Comparison of ENCODE assay signal across 22 cellular contexts in genomic region chr2:55235724-55236538, GRCh38. TPM values are rescaled to one million over a fixed set of nuclear protein-coding genes. Genes with fewer than 3 reads are reported as not detected.
DNase-seq lines count a peak whose midpoint lies in the region; ATAC-seq and TF ChIP-seq lines count a peak whose summit lies in the region.
"Had no signal": no experiment of that assay in that cellular context is flagged by ENCODE, and none has a peak within 500 bp of the region (broad histone marks: within the 10 kb centered on the region; RNA-seq: fewer than 3 reads in every experiment).

No MANE protein-coding gene starts in this region.

- no peaks in the 10 kb centered on the region for H3K9me2 ChIP-seq in HCT116 (ENCODE audit: insufficient read depth)

- H4K20me1 ChIP-seq in HCT116 (ENCODE audit: insufficient read depth), result peaks cover 10% of the 10 kb centered on the region; the same call in 1 of the 2 replicates
- peaks cover 39% of the 10 kb centered on the region for H4K20me1 ChIP-seq in neural progenitor cell (ENCODE audit: low read depth)

- H3K4me3 Mint-ChIP-seq in activated naive CD4-positive, alpha-beta T cell treated with anti-CD3 and anti-CD28 coated beads for 36 hours, result no peak overlapping the region
- H3K4me3 Mint-ChIP-seq in activated naive CD8-positive, alpha-beta T cell treated with anti-CD3 and anti-CD28 coated beads for 36 hours, result peak overlapping the region; percentile 99
- no peak overlapping the region for H3K4me3 Mint-ChIP-seq in neural progenitor cell
- H3K4me3 Mint-ChIP-seq: T-helper 1 cell treated with Interleukin-12 subunit alpha and Interleukin-12 subunit beta and Interleukin-4 antibody, amounts not matched to agents 30 μg/mL and 1 μg/mL, for 36 hours had no signal

- BruUV-seq in HCT116 (replicated peaks; lab: Mats Ljungman, UMichigan), result no TSS peak

- H2BK12ac ChIP-seq in trophoblast cell (ENCODE audit: low read length), result no peak overlapping the region

- H3K4me1 ChIP-seq in HCT116 (ENCODE audit: control insufficient read depth in 1 of 2, insufficient read depth in 2 of 2, low read length in 2 of 2), result peaks cover 3 to 11% of the 10 kb centered on the region in 2 experiments; a peak in 3 of 4 replicates
- H3K4me1 ChIP-seq in neural progenitor cell, result peaks cover 12% of the 10 kb centered on the region
- peaks cover 0 to 7% of the 10 kb centered on the region in 2 experiments for H3K4me1 ChIP-seq in trophoblast cell (ENCODE audit: control insufficient read depth in 1 of 2, insufficient read depth in 2 of 2, low read length in 2 of 2)
- H3K4me1 ChIP-seq: BE2C had no signal

- H3K27ac Mint-ChIP-seq in activated naive CD4-positive, alpha-beta T cell treated with anti-CD3 and anti-CD28 coated beads for 36 hours, result peak overlapping the region; percentile 36
- H3K27ac Mint-ChIP-seq in activated naive CD8-positive, alpha-beta T cell treated with anti-CD3 and anti-CD28 coated beads for 36 hours, result peak overlapping the region; percentile 72
- H3K27ac Mint-ChIP-seq in neural progenitor cell, result no peak overlapping the region
- H3K27ac Mint-ChIP-seq: activated naive CD8-positive, alpha-beta T cell treated with anti-CD3 and anti-CD28 coated beads, Interleukin-2, amount 10 ng/mL, durations not matched to agents 7 days and 5 days; T-helper 1 cell treated with Interleukin-12 subunit alpha and Interleukin-12 subunit beta and Interleukin-4 antibody, amounts not matched to agents 30 μg/mL and 1 μg/mL, for 36 hours had no signal

- peaks cover 65% of the 10 kb centered on the region for H3F3A ChIP-seq in neural progenitor cell (ENCODE audit: low read depth)

- no peak overlapping the region for H4K8ac ChIP-seq in trophoblast cell (ENCODE audit: low read depth, low read length)

- H3K18ac ChIP-seq in trophoblast cell (ENCODE audit: low read length), result no peak overlapping the region

- no peak overlapping the region for H3K4ac ChIP-seq in trophoblast cell (ENCODE audit: low read depth, low read length)

- peaks cover 40% of the 10 kb centered on the region for H3K36me3 Mint-ChIP-seq in activated naive CD4-positive, alpha-beta T cell treated with anti-CD3 and anti-CD28 coated beads for 36 hours (ENCODE audit: low read depth)
- peaks cover 49% of the 10 kb centered on the region for H3K36me3 Mint-ChIP-seq in activated naive CD8-positive, alpha-beta T cell treated with anti-CD3 and anti-CD28 coated beads for 36 hours
- H3K36me3 Mint-ChIP-seq in neural progenitor cell, result peaks cover 13% of the 10 kb centered on the region

- DNase-seq in activated naive CD4-positive, alpha-beta T cell treated with anti-CD3 and anti-CD28 coated beads for 36 hours, result no peak
- no peak for DNase-seq in activated naive CD4-positive, alpha-beta T cell treated with anti-CD3 and anti-CD28 coated beads, Interleukin-2, amount 50 U/mL, for 16 hours
- no peak for DNase-seq in HCT116 (ENCODE audit: low read depth, low spot score)
- DNase-seq in activated naive CD8-positive, alpha-beta T cell treated with anti-CD3 and anti-CD28 coated beads for 36 hours, result no peak
- peak; percentile 56 for DNase-seq in neural progenitor cell (ENCODE audit: low spot score)
- no peak for DNase-seq in trophoblast cell
- DNase-seq in NCI-H1105 treated with DMSO at 0.1 percent for 48 hours (lab: John Stamatoyannopoulos, UW), result no peak
- DNase-seq in iPS-NIHi7 (ENCODE audit: extremely low spot score), result no peak
- DNase-seq: activated CD4-positive, alpha-beta T cell treated with anti-CD3 and anti-CD28 coated beads for 1 hour; activated naive CD8-positive, alpha-beta T cell treated with anti-CD3 and anti-CD28 coated beads, Interleukin-2, amount 10 ng/mL, durations not matched to agents 7 days and 5 days; BE2C; cerebellar nuclear complex; EL; glutamatergic neuron; Kasumi-1; NCI-H2029; NCI-H526 treated with DMSO at 0.1 percent for 48 hours; stimulated activated CD4-positive, alpha-beta T cell treated with anti-CD3 and anti-CD28 coated beads, Interleukin-1b, Interleukin-23, amount 100 ng/mL, for 48 hours; stimulated activated CD8-positive, alpha-beta memory T cell treated with anti-CD3 and anti-CD28 coated beads, Interleukin-4, amount 100 ng/mL, for 48 hours; upper lobe of right lung had no signal

- TF ChIP-seq POLR2A in HCT116 (IDR thresholded peaks at IDR 0.05; ENCODE audit: borderline replicate concordance, extremely low read depth, insufficient read depth, insufficient read length), result no peak

- H3K9me3 ChIP-seq in HCT116 (ENCODE audit: control insufficient read depth in 1 of 2, insufficient read depth in 1 of 2, low read depth in 1 of 2, low read length in 2 of 2) (no peaks in the 10 kb centered on the region), neural progenitor cell (ENCODE audit: low read depth) (no peaks in the 10 kb centered on the region), trophoblast cell (ENCODE audit: insufficient read depth, low read depth, low read length) (no peaks in the 10 kb centered on the region)
- H3K9me3 ChIP-seq: BE2C, upper lobe of right lung had no signal

- no peak for ATAC-seq in HCT116
- ATAC-seq: upper lobe of right lung had no signal

- H3K4me3 ChIP-seq in HCT116 (replicated peaks in 1 of 2; ENCODE audit: low read depth in 1 of 2, low read length in 2 of 2) (no peak overlapping the region), neural progenitor cell (peak overlapping the region; percentile 3), trophoblast cell (ENCODE audit: low read depth, low read length) (no peak overlapping the region)
- H3K4me3 ChIP-seq: upper lobe of right lung had no signal

- H2BK5ac ChIP-seq in trophoblast cell (ENCODE audit: low read depth, low read length, poor library complexity), result no peak overlapping the region

- no peak overlapping the region for H4K12ac ChIP-seq in trophoblast cell (ENCODE audit: low read depth, low read length)

- RAD21 ChIA-PET in HCT116 (lab: Charles Lee; ENCODE audit: low non-redundant PET in 1 of 2, low total read pairs in 2 of 2, uncharacterized antibody in 2 of 2, unreplicated experiment in 2 of 2), result no interaction called here

- no peak overlapping the region for H3K27ac ChIP-seq in HCT116 (ENCODE audit: low read depth, low read length)
- peak overlapping the region; percentile 65 for H3K27ac ChIP-seq in neural progenitor cell
- no peak overlapping the region for H3K27ac ChIP-seq in trophoblast cell (ENCODE audit: low read depth, low read length)
- H3K27ac ChIP-seq: RWPE1, upper lobe of right lung had no signal

- intact Hi-C loops in activated naive CD4-positive, alpha-beta T cell treated with anti-CD3 and anti-CD28 coated beads for 36 hours (cut with micrococcal nuclease), result no loop called here
- intact Hi-C loops in HCT116 (cut with micrococcal nuclease), result no loop called here

- H4K91ac ChIP-seq in trophoblast cell (ENCODE audit: low read depth, low read length), result no peak overlapping the region

- H2AK5ac ChIP-seq in trophoblast cell (ENCODE audit: low read length), result no peak overlapping the region

- TF ChIP-seq CTCF in HCT116 (IDR thresholded peaks at IDR 0.05 in 2 of 3, conservative IDR thresholded peaks at IDR 0.05 in 1 of 3; ENCODE audit: borderline replicate concordance in 1 of 3, insufficient read depth in 1 of 3, low read depth in 2 of 3, low read length in 2 of 3) (no peak), neural progenitor cell (IDR thresholded peaks at IDR 0.05) (no peak)

- H3K79me1 ChIP-seq in trophoblast cell (ENCODE audit: low read length), result peaks cover 14% of the 10 kb centered on the region

- H3K79me2 ChIP-seq in HCT116 (ENCODE audit: insufficient read depth, low read length), result peaks cover 47% of the 10 kb centered on the region
- H3K79me2 ChIP-seq in neural progenitor cell (ENCODE audit: low read depth), result peaks cover 36% of the 10 kb centered on the region
- peaks cover 12% of the 10 kb centered on the region for H3K79me2 ChIP-seq in trophoblast cell (ENCODE audit: control insufficient read depth, insufficient read depth, low read length, poor library complexity)

- H3K4me2 ChIP-seq in HCT116 (ENCODE audit: low read length) (no peak overlapping the region), neural progenitor cell (peak overlapping the region; percentile 27), trophoblast cell (ENCODE audit: low read length) (no peak overlapping the region)

- WGBS in trophoblast cell (ENCODE audit: extremely low coverage, insufficient coverage, insufficient read length), result no CpG with 5 or more reads among the region's 3 CpGs

- no peaks in the 10 kb centered on the region for H3K9me3 Mint-ChIP-seq in activated naive CD4-positive, alpha-beta T cell treated with anti-CD3 and anti-CD28 coated beads for 36 hours
- H3K9me3 Mint-ChIP-seq in activated naive CD8-positive, alpha-beta T cell treated with anti-CD3 and anti-CD28 coated beads for 36 hours, result no peaks in the 10 kb centered on the region
- no peaks in the 10 kb centered on the region for H3K9me3 Mint-ChIP-seq in neural progenitor cell
- H3K9me3 Mint-ChIP-seq: activated naive CD8-positive, alpha-beta T cell treated with anti-CD3 and anti-CD28 coated beads, Interleukin-2, amount 10 ng/mL, durations not matched to agents 7 days and 5 days; T-helper 1 cell treated with Interleukin-12 subunit alpha and Interleukin-12 subunit beta and Interleukin-4 antibody, amounts not matched to agents 30 μg/mL and 1 μg/mL, for 36 hours had no signal

- no peak overlapping the region for H3K23ac ChIP-seq in trophoblast cell (ENCODE audit: low read length)

- POLR2A ChIA-PET in HCT116 (lab: Charles Lee), result no interaction called here

- no peaks in the 10 kb centered on the region for H3K27me3 ChIP-seq in HCT116 (ENCODE audit: insufficient read depth, low read length)
- H3K27me3 ChIP-seq in neural progenitor cell, result no peaks in the 10 kb centered on the region
- H3K27me3 ChIP-seq in trophoblast cell (ENCODE audit: insufficient read depth, low read length), result no peaks in the 10 kb centered on the region
- H3K27me3 ChIP-seq: BE2C, upper lobe of right lung had no signal

- peaks cover 34% of the 10 kb centered on the region for H3K4me1 Mint-ChIP-seq in activated naive CD4-positive, alpha-beta T cell treated with anti-CD3 and anti-CD28 coated beads for 36 hours (ENCODE audit: low read depth)
- peaks cover 34% of the 10 kb centered on the region for H3K4me1 Mint-ChIP-seq in activated naive CD8-positive, alpha-beta T cell treated with anti-CD3 and anti-CD28 coated beads for 36 hours
- H3K4me1 Mint-ChIP-seq in neural progenitor cell, result peaks cover 20% of the 10 kb centered on the region

- CTCF ChIA-PET in activated naive CD4-positive, alpha-beta T cell treated with anti-CD3 and anti-CD28 coated beads for 36 hours (lab: Charles Lee), result no interaction called here
- CTCF ChIA-PET in HCT116 (lab: Charles Lee), result no interaction called here

- H3K9ac ChIP-seq in HCT116 (ENCODE audit: low read length), result no peak overlapping the region
- H3K9ac ChIP-seq in neural progenitor cell, result no peak overlapping the region
- H3K9ac ChIP-seq in trophoblast cell (ENCODE audit: low read length), result no peak overlapping the region

- H2AFZ ChIP-seq in HCT116 (ENCODE audit: low read depth, low read length, poor library complexity, severe bottlenecking) (no peak overlapping the region), neural progenitor cell (replicated peaks) (no peak overlapping the region), trophoblast cell (ENCODE audit: insufficient read depth, low read length, poor library complexity) (no peak overlapping the region)

- H3K14ac ChIP-seq in trophoblast cell (ENCODE audit: low read length), result no peak overlapping the region

- H2BK120ac ChIP-seq in trophoblast cell (ENCODE audit: insufficient read depth, low read length, poor library complexity), result no peak overlapping the region

- H3K36me3 ChIP-seq in HCT116 (ENCODE audit: control insufficient read depth in 1 of 2, insufficient read depth in 2 of 2, low read length in 2 of 2) (peaks cover 32 to 47% of the 10 kb centered on the region in 2 experiments), neural progenitor cell (peaks cover 25% of the 10 kb centered on the region), trophoblast cell (ENCODE audit: control insufficient read depth in 1 of 2, insufficient read depth in 2 of 2, low read length in 2 of 2) (peaks cover 7 to 23% of the 10 kb centered on the region in 2 experiments)

- no peak for TF ChIP-seq RAD21 in HCT116 (IDR thresholded peaks at IDR 0.05; ENCODE audit: low read depth)

- H3K27me3 Mint-ChIP-seq in activated naive CD4-positive, alpha-beta T cell treated with anti-CD3 and anti-CD28 coated beads for 36 hours (ENCODE audit: low read depth), result no peaks in the 10 kb centered on the region
- H3K27me3 Mint-ChIP-seq in activated naive CD8-positive, alpha-beta T cell treated with anti-CD3 and anti-CD28 coated beads for 36 hours, result no peaks in the 10 kb centered on the region
- H3K27me3 Mint-ChIP-seq in neural progenitor cell (ENCODE audit: insufficient read depth, low read depth), result no peaks in the 10 kb centered on the region
- H3K27me3 Mint-ChIP-seq: activated naive CD8-positive, alpha-beta T cell treated with anti-CD3 and anti-CD28 coated beads, Interleukin-2, amount 10 ng/mL, durations not matched to agents 7 days and 5 days had no signal

RNA-seq across cellular contexts. Expression of gene RPS27A, which starts 3.4 kb away (rescaled TPM):
- 1,000 to 10,000 TPM; 1,468 to 1,556 TPM for total RNA-seq in activated naive CD4-positive, alpha-beta T cell treated with anti-CD3 and anti-CD28 coated beads for 36 hours
- total RNA-seq in HCT116 (2021; ENCODE audit: unreplicated experiment) (1,291 TPM), neural progenitor cell (ENCODE audit: low replicate concordance) (2,670 and 2,741 TPM in 2 replicates)
- polyA plus RNA-seq in HCT116 (2012), result 2,139 and 2,335 TPM in 2 replicates
- 1,000 to 10,000 TPM; 1,246 to 1,356 TPM for total RNA-seq in activated naive CD8-positive, alpha-beta T cell treated with anti-CD3 and anti-CD28 coated beads for 36 hours
- 1,897 and 1,908 TPM in 2 replicates for polyA plus RNA-seq in trophoblast cell (2013)

RNA-seq across cellular contexts. Expression of gene CLHC1, which starts 3.8 kb away (rescaled TPM):
- 1 to 10 TPM; 2.4 to 3.1 TPM for total RNA-seq in activated naive CD4-positive, alpha-beta T cell treated with anti-CD3 and anti-CD28 coated beads for 36 hours
- total RNA-seq in HCT116 (2021; ENCODE audit: unreplicated experiment) (11.1 TPM), neural progenitor cell (ENCODE audit: low replicate concordance) (23.2 and 24.6 TPM in 2 replicates)
- 4.6 and 4.9 TPM in 2 replicates for polyA plus RNA-seq in HCT116 (2012)
- total RNA-seq in activated naive CD8-positive, alpha-beta T cell treated with anti-CD3 and anti-CD28 coated beads for 36 hours, result 1 to 10 TPM; 5.8 to 7.8 TPM
- polyA plus RNA-seq in trophoblast cell (2013), result 7.7 and 8.0 TPM in 2 replicates

RNA-seq across cellular contexts. Expression of gene MTIF2, which starts 33.1 kb away (rescaled TPM):
- total RNA-seq in activated naive CD4-positive, alpha-beta T cell treated with anti-CD3 and anti-CD28 coated beads for 36 hours, result 10 to 100 TPM; 43.9 to 44.2 TPM
- 49.8 TPM for total RNA-seq in HCT116 (2021; ENCODE audit: unreplicated experiment)
- polyA plus RNA-seq in HCT116 (2012), result 21.0 and 29.8 TPM in 2 replicates
- 10 to 100 TPM; 63.9 to 67.9 TPM for total RNA-seq in activated naive CD8-positive, alpha-beta T cell treated with anti-CD3 and anti-CD28 coated beads for 36 hours
- total RNA-seq in neural progenitor cell (ENCODE audit: low replicate concordance), result 34.1 and 39.2 TPM in 2 replicates
- 20.1 and 21.2 TPM in 2 replicates for polyA plus RNA-seq in trophoblast cell (2013)
